ENCODE assay signal across 1 cellular context in the genomic region with DNA sequence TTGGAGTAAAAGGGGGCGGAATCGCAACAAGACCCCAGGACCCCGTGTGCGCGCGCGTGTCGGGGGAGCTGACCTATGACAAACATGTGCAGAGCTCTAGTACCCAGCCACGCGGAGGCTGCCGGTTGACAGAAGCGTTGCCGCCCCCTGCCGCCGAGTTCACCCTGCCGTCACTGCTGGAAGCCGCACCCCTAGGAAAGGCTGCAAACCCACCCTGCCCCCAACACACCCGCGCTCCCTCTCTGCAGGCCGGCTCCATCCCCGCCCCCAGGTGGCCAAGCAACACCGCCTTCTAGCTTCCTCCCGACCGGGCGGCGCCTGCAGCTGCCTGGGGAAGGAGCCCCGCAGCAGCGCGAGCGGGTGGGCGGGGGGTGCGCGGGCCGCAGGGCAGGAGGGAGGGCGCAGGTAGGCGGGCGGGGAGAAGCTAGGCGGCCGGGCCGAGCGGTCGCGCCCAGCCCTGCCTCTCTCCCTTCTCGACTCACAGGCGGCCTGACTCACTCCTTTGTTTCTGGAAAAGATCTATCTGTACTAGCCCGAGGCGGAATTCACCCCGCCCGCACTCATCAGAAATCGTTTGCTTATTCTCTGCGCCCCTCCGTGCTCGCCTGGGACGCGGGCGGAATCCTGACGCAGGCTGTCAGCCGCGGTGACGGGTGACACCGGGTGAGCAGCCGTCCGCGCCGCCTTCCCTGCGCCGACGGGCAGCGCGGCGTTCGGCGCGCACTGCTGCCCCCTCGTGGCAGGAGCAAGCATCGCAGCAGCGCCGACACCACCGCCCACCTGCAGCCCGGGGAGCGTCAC.
TF ChIP-seq lines count a peak whose summit lies in the region.

No MANE protein-coding gene starts in this region.

TF ChIP-seq in K562, 482 proteins besides CTCF, POLR2A, EP300 and RAD21 (continued from another document and continues in another):
- TF ChIP-seq, protein P1, sequence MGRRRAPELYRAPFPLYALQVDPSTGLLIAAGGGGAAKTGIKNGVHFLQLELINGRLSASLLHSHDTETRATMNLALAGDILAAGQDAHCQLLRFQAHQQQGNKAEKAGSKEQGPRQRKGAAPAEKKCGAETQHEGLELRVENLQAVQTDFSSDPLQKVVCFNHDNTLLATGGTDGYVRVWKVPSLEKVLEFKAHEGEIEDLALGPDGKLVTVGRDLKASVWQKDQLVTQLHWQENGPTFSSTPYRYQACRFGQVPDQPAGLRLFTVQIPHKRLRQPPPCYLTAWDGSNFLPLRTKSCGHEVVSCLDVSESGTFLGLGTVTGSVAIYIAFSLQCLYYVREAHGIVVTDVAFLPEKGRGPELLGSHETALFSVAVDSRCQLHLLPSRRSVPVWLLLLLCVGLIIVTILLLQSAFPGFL (CRISPR knock-in tag; IDR thresholded peaks at IDR 0.05): no peak
- TF ChIP-seq, protein P2, sequence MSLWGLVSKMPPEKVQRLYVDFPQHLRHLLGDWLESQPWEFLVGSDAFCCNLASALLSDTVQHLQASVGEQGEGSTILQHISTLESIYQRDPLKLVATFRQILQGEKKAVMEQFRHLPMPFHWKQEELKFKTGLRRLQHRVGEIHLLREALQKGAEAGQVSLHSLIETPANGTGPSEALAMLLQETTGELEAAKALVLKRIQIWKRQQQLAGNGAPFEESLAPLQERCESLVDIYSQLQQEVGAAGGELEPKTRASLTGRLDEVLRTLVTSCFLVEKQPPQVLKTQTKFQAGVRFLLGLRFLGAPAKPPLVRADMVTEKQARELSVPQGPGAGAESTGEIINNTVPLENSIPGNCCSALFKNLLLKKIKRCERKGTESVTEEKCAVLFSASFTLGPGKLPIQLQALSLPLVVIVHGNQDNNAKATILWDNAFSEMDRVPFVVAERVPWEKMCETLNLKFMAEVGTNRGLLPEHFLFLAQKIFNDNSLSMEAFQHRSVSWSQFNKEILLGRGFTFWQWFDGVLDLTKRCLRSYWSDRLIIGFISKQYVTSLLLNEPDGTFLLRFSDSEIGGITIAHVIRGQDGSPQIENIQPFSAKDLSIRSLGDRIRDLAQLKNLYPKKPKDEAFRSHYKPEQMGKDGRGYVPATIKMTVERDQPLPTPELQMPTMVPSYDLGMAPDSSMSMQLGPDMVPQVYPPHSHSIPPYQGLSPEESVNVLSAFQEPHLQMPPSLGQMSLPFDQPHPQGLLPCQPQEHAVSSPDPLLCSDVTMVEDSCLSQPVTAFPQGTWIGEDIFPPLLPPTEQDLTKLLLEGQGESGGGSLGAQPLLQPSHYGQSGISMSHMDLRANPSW (CRISPR knock-in tag; IDR thresholded peaks at IDR 0.05): no peak
- no peak for TF ChIP-seq KAT2B (IDR thresholded peaks at IDR 0.05; ENCODE audit: low read depth, low read length)
- TF ChIP-seq OTX1 (CRISPR knock-in tag; IDR thresholded peaks at IDR 0.05): no peak
- no peak for TF ChIP-seq NCOA6 (IDR thresholded peaks at IDR 0.05)
- TF ChIP-seq ZNF507 (tag; conservative IDR thresholded peaks at IDR 0.05): no peak
- TF ChIP-seq CBFA2T2 (conservative IDR thresholded peaks at IDR 0.05): no peak
- TF ChIP-seq ZNF431 (CRISPR knock-in tag; IDR thresholded peaks at IDR 0.05): no peak
- TF ChIP-seq, protein P3, sequence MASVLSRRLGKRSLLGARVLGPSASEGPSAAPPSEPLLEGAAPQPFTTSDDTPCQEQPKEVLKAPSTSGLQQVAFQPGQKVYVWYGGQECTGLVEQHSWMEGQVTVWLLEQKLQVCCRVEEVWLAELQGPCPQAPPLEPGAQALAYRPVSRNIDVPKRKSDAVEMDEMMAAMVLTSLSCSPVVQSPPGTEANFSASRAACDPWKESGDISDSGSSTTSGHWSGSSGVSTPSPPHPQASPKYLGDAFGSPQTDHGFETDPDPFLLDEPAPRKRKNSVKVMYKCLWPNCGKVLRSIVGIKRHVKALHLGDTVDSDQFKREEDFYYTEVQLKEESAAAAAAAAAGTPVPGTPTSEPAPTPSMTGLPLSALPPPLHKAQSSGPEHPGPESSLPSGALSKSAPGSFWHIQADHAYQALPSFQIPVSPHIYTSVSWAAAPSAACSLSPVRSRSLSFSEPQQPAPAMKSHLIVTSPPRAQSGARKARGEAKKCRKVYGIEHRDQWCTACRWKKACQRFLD (CRISPR knock-in tag; IDR thresholded peaks at IDR 0.05): peak; percentile 62
- TF ChIP-seq RB1 (IDR thresholded peaks at IDR 0.05; ENCODE audit: low read depth): peak; percentile 76
- TF ChIP-seq NCOA1 (IDR thresholded peaks at IDR 0.05; ENCODE audit: low read depth): no peak
- TF ChIP-seq MAFF (IDR thresholded peaks at IDR 0.05; ENCODE audit: low read length): no peak
- TF ChIP-seq, protein P4, sequence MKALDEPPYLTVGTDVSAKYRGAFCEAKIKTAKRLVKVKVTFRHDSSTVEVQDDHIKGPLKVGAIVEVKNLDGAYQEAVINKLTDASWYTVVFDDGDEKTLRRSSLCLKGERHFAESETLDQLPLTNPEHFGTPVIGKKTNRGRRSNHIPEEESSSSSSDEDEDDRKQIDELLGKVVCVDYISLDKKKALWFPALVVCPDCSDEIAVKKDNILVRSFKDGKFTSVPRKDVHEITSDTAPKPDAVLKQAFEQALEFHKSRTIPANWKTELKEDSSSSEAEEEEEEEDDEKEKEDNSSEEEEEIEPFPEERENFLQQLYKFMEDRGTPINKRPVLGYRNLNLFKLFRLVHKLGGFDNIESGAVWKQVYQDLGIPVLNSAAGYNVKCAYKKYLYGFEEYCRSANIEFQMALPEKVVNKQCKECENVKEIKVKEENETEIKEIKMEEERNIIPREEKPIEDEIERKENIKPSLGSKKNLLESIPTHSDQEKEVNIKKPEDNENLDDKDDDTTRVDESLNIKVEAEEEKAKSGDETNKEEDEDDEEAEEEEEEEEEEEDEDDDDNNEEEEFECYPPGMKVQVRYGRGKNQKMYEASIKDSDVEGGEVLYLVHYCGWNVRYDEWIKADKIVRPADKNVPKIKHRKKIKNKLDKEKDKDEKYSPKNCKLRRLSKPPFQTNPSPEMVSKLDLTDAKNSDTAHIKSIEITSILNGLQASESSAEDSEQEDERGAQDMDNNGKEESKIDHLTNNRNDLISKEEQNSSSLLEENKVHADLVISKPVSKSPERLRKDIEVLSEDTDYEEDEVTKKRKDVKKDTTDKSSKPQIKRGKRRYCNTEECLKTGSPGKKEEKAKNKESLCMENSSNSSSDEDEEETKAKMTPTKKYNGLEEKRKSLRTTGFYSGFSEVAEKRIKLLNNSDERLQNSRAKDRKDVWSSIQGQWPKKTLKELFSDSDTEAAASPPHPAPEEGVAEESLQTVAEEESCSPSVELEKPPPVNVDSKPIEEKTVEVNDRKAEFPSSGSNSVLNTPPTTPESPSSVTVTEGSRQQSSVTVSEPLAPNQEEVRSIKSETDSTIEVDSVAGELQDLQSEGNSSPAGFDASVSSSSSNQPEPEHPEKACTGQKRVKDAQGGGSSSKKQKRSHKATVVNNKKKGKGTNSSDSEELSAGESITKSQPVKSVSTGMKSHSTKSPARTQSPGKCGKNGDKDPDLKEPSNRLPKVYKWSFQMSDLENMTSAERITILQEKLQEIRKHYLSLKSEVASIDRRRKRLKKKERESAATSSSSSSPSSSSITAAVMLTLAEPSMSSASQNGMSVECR (CRISPR knock-in tag; IDR thresholded peaks at IDR 0.05): no peak
- no peak for TF ChIP-seq ZNF696 (CRISPR knock-in tag; conservative IDR thresholded peaks at IDR 0.05)
- TF ChIP-seq, protein P5, sequence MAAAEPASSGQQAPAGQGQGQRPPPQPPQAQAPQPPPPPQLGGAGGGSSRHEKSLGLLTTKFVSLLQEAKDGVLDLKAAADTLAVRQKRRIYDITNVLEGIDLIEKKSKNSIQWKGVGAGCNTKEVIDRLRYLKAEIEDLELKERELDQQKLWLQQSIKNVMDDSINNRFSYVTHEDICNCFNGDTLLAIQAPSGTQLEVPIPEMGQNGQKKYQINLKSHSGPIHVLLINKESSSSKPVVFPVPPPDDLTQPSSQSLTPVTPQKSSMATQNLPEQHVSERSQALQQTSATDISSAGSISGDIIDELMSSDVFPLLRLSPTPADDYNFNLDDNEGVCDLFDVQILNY (CRISPR knock-in tag; IDR thresholded peaks at IDR 0.05): no peak
- TF ChIP-seq SAFB (IDR thresholded peaks at IDR 0.05; ENCODE audit: borderline replicate concordance, low read depth, low read length): no peak
- TF ChIP-seq ZNF143 (CRISPR knock-in tag; IDR thresholded peaks at IDR 0.05): no peak
- 0 out of 2 replicates have a peak, but pooled peaks have one; percentile 23 for TF ChIP-seq DPF2 (IDR thresholded peaks at IDR 0.05)
- TF ChIP-seq, protein P6, sequence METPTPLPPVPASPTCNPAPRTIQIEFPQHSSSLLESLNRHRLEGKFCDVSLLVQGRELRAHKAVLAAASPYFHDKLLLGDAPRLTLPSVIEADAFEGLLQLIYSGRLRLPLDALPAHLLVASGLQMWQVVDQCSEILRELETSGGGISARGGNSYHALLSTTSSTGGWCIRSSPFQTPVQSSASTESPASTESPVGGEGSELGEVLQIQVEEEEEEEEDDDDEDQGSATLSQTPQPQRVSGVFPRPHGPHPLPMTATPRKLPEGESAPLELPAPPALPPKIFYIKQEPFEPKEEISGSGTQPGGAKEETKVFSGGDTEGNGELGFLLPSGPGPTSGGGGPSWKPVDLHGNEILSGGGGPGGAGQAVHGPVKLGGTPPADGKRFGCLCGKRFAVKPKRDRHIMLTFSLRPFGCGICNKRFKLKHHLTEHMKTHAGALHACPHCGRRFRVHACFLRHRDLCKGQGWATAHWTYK (CRISPR knock-in tag; IDR thresholded peaks at IDR 0.05): no peak
- TF ChIP-seq, protein P7, sequence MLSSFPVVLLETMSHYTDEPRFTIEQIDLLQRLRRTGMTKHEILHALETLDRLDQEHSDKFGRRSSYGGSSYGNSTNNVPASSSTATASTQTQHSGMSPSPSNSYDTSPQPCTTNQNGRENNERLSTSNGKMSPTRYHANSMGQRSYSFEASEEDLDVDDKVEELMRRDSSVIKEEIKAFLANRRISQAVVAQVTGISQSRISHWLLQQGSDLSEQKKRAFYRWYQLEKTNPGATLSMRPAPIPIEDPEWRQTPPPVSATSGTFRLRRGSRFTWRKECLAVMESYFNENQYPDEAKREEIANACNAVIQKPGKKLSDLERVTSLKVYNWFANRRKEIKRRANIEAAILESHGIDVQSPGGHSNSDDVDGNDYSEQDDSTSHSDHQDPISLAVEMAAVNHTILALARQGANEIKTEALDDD (IDR thresholded peaks at IDR 0.05): no peak
- TF ChIP-seq CHD4 (IDR thresholded peaks at IDR 0.05; ENCODE audit: insufficient read depth, insufficient replicate concordance, low read depth, low read length, poor library complexity, severe bottlenecking): no peak
- TF ChIP-seq, protein P8, sequence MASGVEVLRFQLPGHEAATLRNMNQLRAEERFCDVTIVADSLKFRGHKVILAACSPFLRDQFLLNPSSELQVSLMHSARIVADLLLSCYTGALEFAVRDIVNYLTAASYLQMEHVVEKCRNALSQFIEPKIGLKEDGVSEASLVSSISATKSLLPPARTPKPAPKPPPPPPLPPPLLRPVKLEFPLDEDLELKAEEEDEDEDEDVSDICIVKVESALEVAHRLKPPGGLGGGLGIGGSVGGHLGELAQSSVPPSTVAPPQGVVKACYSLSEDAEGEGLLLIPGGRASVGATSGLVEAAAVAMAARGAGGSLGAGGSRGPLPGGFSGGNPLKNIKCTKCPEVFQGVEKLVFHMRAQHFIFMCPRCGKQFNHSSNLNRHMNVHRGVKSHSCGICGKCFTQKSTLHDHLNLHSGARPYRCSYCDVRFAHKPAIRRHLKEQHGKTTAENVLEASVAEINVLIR (CRISPR knock-in tag; IDR thresholded peaks at IDR 0.05): no peak
- no peak for TF ChIP-seq KLF10 (CRISPR knock-in tag; IDR thresholded peaks at IDR 0.05)
- no peak for TF ChIP-seq PHF21A (IDR thresholded peaks at IDR 0.05; ENCODE audit: borderline replicate concordance, low read depth)
- TF ChIP-seq ZZZ3 (IDR thresholded peaks at IDR 0.05): no peak
- TF ChIP-seq ZNF217 (CRISPR knock-in tag; IDR thresholded peaks at IDR 0.05): no peak
- TF ChIP-seq ERF (CRISPR knock-in tag; IDR thresholded peaks at IDR 0.05): no peak
- no peak for TF ChIP-seq DMBX1 (CRISPR knock-in tag; IDR thresholded peaks at IDR 0.05; ENCODE audit: borderline replicate concordance)
- TF ChIP-seq ZNF586 (CRISPR knock-in tag; conservative IDR thresholded peaks at IDR 0.05): no peak
- no peak for TF ChIP-seq NFXL1 (CRISPR knock-in tag; IDR thresholded peaks at IDR 0.05)
- TF ChIP-seq U2AF1 (optimal IDR thresholded peaks at IDR 0.05; ENCODE audit: low read depth, low read length): peak; percentile 28
- no peak for TF ChIP-seq HDAC2 (IDR thresholded peaks at IDR 0.05)
- no peak for TF ChIP-seq GABPB2 (CRISPR knock-in tag; conservative IDR thresholded peaks at IDR 0.05)
- peak in 1 of 2 experiments; percentile 51; a peak in 1 of 4 replicates for TF ChIP-seq SIN3A (IDR thresholded peaks at IDR 0.05; ENCODE audit: borderline replicate concordance in 2 of 2, control insufficient read depth in 1 of 2, low read depth in 2 of 2, low read length in 2 of 2)
- no peak for TF ChIP-seq ZNF175 (CRISPR knock-in tag; IDR thresholded peaks at IDR 0.05; ENCODE audit: low read depth)
- TF ChIP-seq LEF1 (IDR thresholded peaks at IDR 0.05): no peak
- TF ChIP-seq IFI16 (CRISPR knock-in tag; IDR thresholded peaks at IDR 0.05): no peak
- TF ChIP-seq ATF7 (IDR thresholded peaks at IDR 0.05): peak; percentile 52; the same call in 1 of the 2 replicates
- TF ChIP-seq LCOR (CRISPR knock-in tag; IDR thresholded peaks at IDR 0.05): no peak; the same call in 1 of the 2 replicates
- no peak for TF ChIP-seq FOXK1 (CRISPR knock-in tag; IDR thresholded peaks at IDR 0.05; ENCODE audit: borderline replicate concordance)
- TF ChIP-seq, protein P9, sequence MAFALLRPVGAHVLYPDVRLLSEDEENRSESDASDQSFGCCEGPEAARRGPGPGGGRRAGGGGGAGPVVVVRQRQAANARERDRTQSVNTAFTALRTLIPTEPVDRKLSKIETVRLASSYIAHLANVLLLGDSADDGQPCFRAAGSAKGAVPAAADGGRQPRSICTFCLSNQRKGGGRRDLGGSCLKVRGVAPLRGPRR (CRISPR knock-in tag; IDR thresholded peaks at IDR 0.05): no peak
- no peak for TF ChIP-seq PCBP2 (IDR thresholded peaks at IDR 0.05; ENCODE audit: low read depth, low read length, poor library complexity, severe bottlenecking)
- TF ChIP-seq NR1H2 (CRISPR knock-in tag; IDR thresholded peaks at IDR 0.05): no peak
- peak; percentile 58 for TF ChIP-seq EGR1 (conservative IDR thresholded peaks at IDR 0.05)
- no peak for TF ChIP-seq GTF2F1 (IDR thresholded peaks at IDR 0.05; ENCODE audit: low read depth, low read length)
- TF ChIP-seq ZNF121 (CRISPR knock-in tag; conservative IDR thresholded peaks at IDR 0.05): no peak
- TF ChIP-seq ZNF253 (CRISPR knock-in tag; conservative IDR thresholded peaks at IDR 0.05): no peak
- TF ChIP-seq ZNF699 (CRISPR knock-in tag; IDR thresholded peaks at IDR 0.05; ENCODE audit: insufficient replicate concordance): no peak
- TF ChIP-seq POLR2B (IDR thresholded peaks at IDR 0.05; ENCODE audit: low read depth, partially characterized antibody): no peak
